ENCODE assay signal across 8 cellular contexts in genomic region chr3:4978966-4979400, GRCh38. TPM values are rescaled to one million over a fixed set of nuclear protein-coding genes. Genes with fewer than 3 reads are reported as not detected.
DNase-seq lines count a peak whose midpoint lies in the region; ATAC-seq and TF ChIP-seq lines count a peak whose summit lies in the region.

No MANE protein-coding gene starts in this region.

- H3K4me1 ChIP-seq in foreskin keratinocyte, result peaks cover 7% of the 10 kb centered on the region
- peaks cover 26% of the 10 kb centered on the region for H3K4me1 ChIP-seq in neuron (ENCODE audit: insufficient read depth, low read length)
- peaks cover 25% of the 10 kb centered on the region for H3K4me1 ChIP-seq in testis

- H3K9me3 ChIP-seq in neuron (ENCODE audit: low read length), result no peaks in the 10 kb centered on the region
- no peaks in the 10 kb centered on the region for H3K9me3 ChIP-seq in testis

- TF ChIP-seq CTCF in foreskin keratinocyte (conservative IDR thresholded peaks at IDR 0.05) (no peak), testis (IDR thresholded peaks at IDR 0.05) (no peak)

- H2AFZ ChIP-seq in neuron (ENCODE audit: low read depth, low read length), result peak overlapping the region; percentile 94

- H3K36me3 ChIP-seq in neuron (ENCODE audit: insufficient read depth, low read length) (no peaks in the 10 kb centered on the region), testis (ENCODE audit: low read depth, missing control alignments) (no peaks in the 10 kb centered on the region)

- no peaks in the 10 kb centered on the region for H3K27me3 ChIP-seq in foreskin keratinocyte
- H3K27me3 ChIP-seq in neuron (ENCODE audit: insufficient read depth, low read length), result peaks cover 41% of the 10 kb centered on the region
- no peaks in the 10 kb centered on the region for H3K27me3 ChIP-seq in testis

- ATAC-seq in GM21528 (IDR thresholded peaks at IDR 0.05; ENCODE audit: low FRiP score, unreplicated experiment) (peak; percentile 49), foreskin keratinocyte (peak; percentile 73)

- whole genome bisulfite sequencing in testis, 2 donors, result 0 to 2% methylated on average over 15 of the region's 27 CpGs

- intact Hi-C loops in testis (cut with DNase I; ENCODE audit: low total_unique reads), result no loop called here

- TF ChIP-seq POLR2A in testis (IDR thresholded peaks at IDR 0.05), result no peak

- H3K4me3 ChIP-seq in neuron (ENCODE audit: low read length), result peak overlapping the region; percentile 41
- peak overlapping the region; percentile 77 to 92 for H3K4me3 ChIP-seq in testis

- DNase-seq in DMS114 treated with DMSO at 0.1 percent for 48 hours (lab: John Stamatoyannopoulos, UW; ENCODE audit: unreplicated experiment) (peak; percentile 52), HuH-7 (ENCODE audit: low spot score) (peak; percentile 92), SHP77 (lab: John Stamatoyannopoulos, UW) (peak; percentile 61 to 88), foreskin keratinocyte (peak; percentile 94 to 97), testis (peak; percentile 97)
- peak; percentile 92 for DNase-seq in activated gamma-delta T cell treated with anti-CD3 and anti-CD28 coated beads, Interleukin-2, amount 50 U/mL, for 16 hours (ENCODE audit: low read depth)

- H3K27ac ChIP-seq in foreskin keratinocyte, result peak overlapping the region; percentile 99
- peak overlapping the region; percentile 94 to 97 for H3K27ac ChIP-seq in testis

RNA-seq across cellular contexts. Expression of gene BHLHE40, which starts 0.3 kb away (rescaled TPM):
- total RNA-seq in foreskin keratinocyte (78.2 and 96.0 TPM in 2 replicates), testis (10 to 100 TPM; 28.7 to 40.6 TPM)
- polyA plus RNA-seq in foreskin keratinocyte (44.6 and 47.5 TPM in 2 replicates), testis (ENCODE audit: insufficient read depth, low read depth, low replicate concordance) (26.2 TPM)

Comparison
In these comparisons a context has a peak if more than half of its experiments do, and no peak if none do; other contexts are left out.
1. Peak in every context shown above with its lines: DNase-seq, ATAC-seq, H3K4me3 ChIP-seq and H3K27ac ChIP-seq.